In genomic region chr4:145497199-145498149, GRCh38 we compare ENCODE assay signal across 27 cellular contexts.
"Had no signal": no experiment of that assay in that cellular context is flagged by ENCODE, and none has a peak within 500 bp of the region (broad histone marks: within the 10 kb centered on the region; RNA-seq: fewer than 3 reads in every experiment).

No MANE protein-coding gene starts in this region.

- H3K4me3 ChIP-seq: breast epithelium, esophagus squamous epithelium, ovary, prostate gland, smooth muscle cell, suprapubic skin, tibial artery, upper lobe of right lung had no signal

- H3K9me3 ChIP-seq: breast epithelium, esophagus squamous epithelium, neutrophil, ovary, prostate gland, suprapubic skin, tibial artery, upper lobe of right lung had no signal

- ATAC-seq: activated CD8-positive, alpha-beta T cell treated with anti-CD3 and anti-CD28 coated beads for 36 hours; activated naive CD8-positive, alpha-beta T cell treated with anti-CD3 and anti-CD28 coated beads, Interleukin-2, amount 50 U/mL, for 24 hours; activated T-cell treated with anti-CD3 and anti-CD28 coated beads, Interleukin-2, amount 50 U/mL, for 4 hours; activated T-helper 17 cell treated with anti-CD3 and anti-CD28 coated beads, Interleukin-2, amount 50 U/mL, for 72 hours; upper lobe of right lung; WTC11 had no signal

- H3K36me3 ChIP-seq: esophagus squamous epithelium, neutrophil, ovary, prostate gland, suprapubic skin, tibial artery, upper lobe of right lung had no signal

- H3K27ac ChIP-seq: neutrophil, ovary, prostate gland, suprapubic skin, tibial artery, upper lobe of right lung had no signal

- DNase-seq: activated CD4-positive, alpha-beta T cell treated with anti-CD3 and anti-CD28 coated beads for 1 hour; activated CD4-positive, alpha-beta T cell treated with anti-CD3 and anti-CD28 coated beads, Interleukin-2, amount 50 U/mL, for 1 hour; activated CD8-positive, alpha-beta T cell treated with anti-CD3 and anti-CD28 coated beads for 36 hours; activated gamma-delta T cell treated with Interleukin-2 at 50 U/mL for 16 hours; activated naive CD8-positive, alpha-beta T cell treated with anti-CD3 and anti-CD28 coated beads, Interleukin-2, amount 50 U/mL, for 24 hours; activated T-cell treated with anti-CD3 and anti-CD28 coated beads, Interleukin-2, amount 50 U/mL, for 4 hours; esophagus squamous epithelium; glutamatergic neuron; islet precursor cell; naive B cell; nephron progenitor cell; ovary; stimulated activated CD4-positive, alpha-beta T cell treated with anti-CD3 and anti-CD28 coated beads, Interleukin-1b, Interleukin-23, amount 100 ng/mL, for 48 hours; stimulated activated CD4-positive, alpha-beta T cell treated with anti-CD3 and anti-CD28 coated beads, Interleukin-4, amount 100 ng/mL, for 4 hours; stimulated activated naive CD4-positive, alpha-beta T cell; T-helper 9 cell; tibial artery; upper lobe of right lung had no signal

- FAIRE-seq: frontal cortex, TTC549 had no signal

- H3K27me3 ChIP-seq: breast epithelium, esophagus squamous epithelium, neutrophil, ovary, suprapubic skin, tibial artery, upper lobe of right lung had no signal

- H3K4me2 ChIP-seq: smooth muscle cell had no signal

- H3K4me1 ChIP-seq: breast epithelium, prostate gland had no signal
